1 cellular context compared by ENCODE assay signal in the genomic region with DNA sequence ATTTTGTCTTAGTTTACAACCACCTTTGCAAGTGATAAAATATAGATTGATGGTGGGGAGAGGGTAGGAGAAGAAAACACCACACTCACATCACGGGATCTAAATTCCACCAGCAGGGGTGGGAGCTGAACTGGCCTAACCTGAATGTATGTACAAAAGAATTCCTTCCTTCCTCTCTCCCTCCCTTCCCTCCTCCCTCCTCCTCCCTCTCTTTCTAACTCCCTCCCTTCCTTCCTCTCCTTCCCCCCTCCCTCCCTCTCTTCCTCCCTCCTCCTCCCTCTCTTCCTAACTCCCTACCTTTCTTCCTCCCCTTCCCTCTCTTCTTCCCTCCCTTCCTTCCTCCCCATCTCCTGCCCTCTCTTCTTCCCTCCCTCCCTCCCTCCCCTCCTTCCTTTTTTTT.
TF ChIP-seq lines count a peak whose summit lies in the region.

No MANE protein-coding gene starts in this region.

TF ChIP-seq in HEK293, 187 proteins besides CTCF, POLR2A, EP300 and RAD21 (continued from another document):
- TF ChIP-seq SP2 (tag by site-specific recombination; IDR thresholded peaks at IDR 0.05): peak; percentile 11; the same call in 1 of the 2 replicates
TF ChIP-seq in HEK293: peak in this region for 3.
